Comparison of ENCODE assay signal across 30 cellular contexts in genomic region chr5:135705941-135706340, GRCh38.
DNase-seq lines count a peak whose midpoint lies in the region; ATAC-seq, FAIRE-seq and TF ChIP-seq lines count a peak whose summit lies in the region.
"Had no signal": no experiment of that assay in that cellular context is flagged by ENCODE, and none has a peak within 500 bp of the region (broad histone marks: within the 10 kb centered on the region; RNA-seq: fewer than 3 reads in every experiment).

No MANE protein-coding gene starts in this region.

- H3K79me2 ChIP-seq in keratinocyte (ENCODE audit: control insufficient read depth, insufficient read depth, low read length) (no peaks in the 10 kb centered on the region), smooth muscle cell (ENCODE audit: low read depth) (no peaks in the 10 kb centered on the region)
- H3K79me2 ChIP-seq: hepatocyte had no signal

- H3K9ac ChIP-seq in keratinocyte (ENCODE audit: control insufficient read depth, extremely low read depth, insufficient read depth, low read length) (peak overlapping the region; percentile 43), smooth muscle cell (ENCODE audit: low read depth) (no peak overlapping the region)
- H3K9ac ChIP-seq: KMS-11 had no signal

- H3K4me1 ChIP-seq in keratinocyte (ENCODE audit: control insufficient read depth, extremely low read depth, insufficient read depth, low read length) (peaks cover 42% of the 10 kb centered on the region), smooth muscle cell (ENCODE audit: low read depth) (peaks cover 21% of the 10 kb centered on the region), esophagus muscularis mucosa (no peaks in the 10 kb centered on the region)
- H3K4me1 ChIP-seq: gastrocnemius medialis had no signal

- H3K36me3 ChIP-seq in keratinocyte (ENCODE audit: control insufficient read depth in 2 of 2, extremely low read depth in 1 of 2, insufficient read depth in 2 of 2, low read length in 2 of 2): no peaks in the 10 kb centered on the region
- H3K36me3 ChIP-seq in smooth muscle cell (ENCODE audit: low read depth): no peaks in the 10 kb centered on the region
- H3K36me3 ChIP-seq in esophagus muscularis mucosa: no peaks in the 10 kb centered on the region
- H3K36me3 ChIP-seq: gastrocnemius medialis, HAP-1, ovary, thoracic aorta had no signal

- peak; percentile 56 for DNase-seq in DMS53 treated with DMSO at 0.1 percent for 48 hours (lab: John Stamatoyannopoulos, UW; ENCODE audit: unreplicated experiment)
- DNase-seq in RPMI8226: peak; percentile 15
- DNase-seq in keratinocyte (ENCODE audit: low read depth, low spot score): no peak
- DNase-seq in smooth muscle cell (lab: John Stamatoyannopoulos, UW; ENCODE audit: unreplicated experiment): no peak
- DNase-seq in esophagus muscularis mucosa (ENCODE audit: extremely low spot score): no peak
- no peak for DNase-seq in NCI-H1930 (lab: John Stamatoyannopoulos, UW)
- DNase-seq: ACHN; activated CD4-positive, alpha-beta T cell treated with anti-CD3 and anti-CD28 coated beads, Interleukin-2, amount 50 U/mL, for 4 hours; activated naive CD4-positive, alpha-beta T cell; activated T-cell treated with anti-CD3 and anti-CD28 coated beads, Interleukin-2, amount 50 U/mL, for 48 hours; CD8-positive, alpha-beta T cell; central memory CD4-positive, alpha-beta T cell; DMS153; gastrocnemius medialis; NCI-H1417 treated with DMSO at 0.1 percent for 48 hours; NCI-H524; nephron progenitor cell; NK-92 treated with Interleukin-12 subunit alpha and Interleukin-12 subunit beta, amount 100 ng/mL, for 24 hours; ovary; Right ventricle myocardium superior; stimulated activated naive CD4-positive, alpha-beta T cell; T-helper 17 cell had no signal

- no peak overlapping the region for H3K4me3 ChIP-seq in keratinocyte (ENCODE audit: control insufficient read depth in 2 of 3, extremely low read depth in 1 of 3, insufficient read depth in 2 of 3, low read depth in 1 of 3, low read length in 3 of 3)
- H3K4me3 ChIP-seq in smooth muscle cell: no peak overlapping the region
- no peak overlapping the region for H3K4me3 ChIP-seq in esophagus muscularis mucosa
- H3K4me3 ChIP-seq: gastrocnemius medialis, HAP-1, hepatocyte, ovary, thoracic aorta had no signal

- dilution Hi-C loops in keratinocyte (cut with MboI; ENCODE audit: extremely low pct_ligation_motif_present, low sequenced_read_pairs): no loop called here

- H2AFZ ChIP-seq in keratinocyte (ENCODE audit: control insufficient read depth, low read length) (no peak overlapping the region), smooth muscle cell (ENCODE audit: low read depth) (no peak overlapping the region)
- H2AFZ ChIP-seq: hepatocyte had no signal

- peaks cover 5% of the 10 kb centered on the region for H3K9me1 ChIP-seq in keratinocyte (ENCODE audit: control insufficient read depth, extremely low read depth, insufficient read depth, low read length)

- intact Hi-C loops in esophagus muscularis mucosa (cut with DNase I): no loop called here

- H3K27me3 ChIP-seq in keratinocyte (ENCODE audit: control insufficient read depth, extremely low read depth, insufficient read depth, low read length): no peaks in the 10 kb centered on the region
- H3K27me3 ChIP-seq in smooth muscle cell (ENCODE audit: low read depth): no peaks in the 10 kb centered on the region
- H3K27me3 ChIP-seq in esophagus muscularis mucosa: no peaks in the 10 kb centered on the region
- H3K27me3 ChIP-seq: gastrocnemius medialis, hepatocyte, ovary had no signal

- no peak for TF ChIP-seq EP300 in esophagus muscularis mucosa (IDR thresholded peaks at IDR 0.05)

- no peak for TF ChIP-seq POLR2A in esophagus muscularis mucosa (IDR thresholded peaks at IDR 0.05; ENCODE audit: low read depth)

- no peak for TF ChIP-seq CTCF in keratinocyte (optimal IDR thresholded peaks at IDR 0.05 in 1 of 3, IDR thresholded peaks at IDR 0.05 in 1 of 3, conservative IDR thresholded peaks at IDR 0.05 in 1 of 3; ENCODE audit: extremely low read depth in 1 of 3, insufficient read depth in 2 of 3, low read length in 3 of 3)
- no peak for TF ChIP-seq CTCF in smooth muscle cell (IDR thresholded peaks at IDR 0.05; ENCODE audit: borderline replicate concordance, insufficient read depth, poor library complexity, severe bottlenecking)
- no peak for TF ChIP-seq CTCF in esophagus muscularis mucosa (IDR thresholded peaks at IDR 0.05)

- H3K4me2 ChIP-seq in keratinocyte (ENCODE audit: control insufficient read depth, extremely low read depth, insufficient read depth, low read depth, low read length) (peak overlapping the region; percentile 69), smooth muscle cell (no peak overlapping the region)
- H3K4me2 ChIP-seq: hepatocyte, KMS-11 had no signal

- peaks cover 23% of the 10 kb centered on the region for H3F3A ChIP-seq in smooth muscle cell (ENCODE audit: low read depth)

- H4K20me1 ChIP-seq in keratinocyte (ENCODE audit: control insufficient read depth, extremely low read depth, insufficient read depth, low read length): no peaks in the 10 kb centered on the region
- H4K20me1 ChIP-seq in smooth muscle cell (ENCODE audit: low read depth): no peaks in the 10 kb centered on the region

- 60% methylated on average over 5 of the region's 5 CpGs for WGBS in smooth muscle cell (ENCODE audit: low lambda C conversion rate)
- WGBS in esophagus muscularis mucosa: 71% methylated on average over 5 of the region's 5 CpGs

- H3K27ac ChIP-seq in keratinocyte (ENCODE audit: control insufficient read depth, insufficient read depth, low read length) (peak overlapping the region; percentile 83), smooth muscle cell (ENCODE audit: low read depth) (peak overlapping the region; percentile 67), esophagus muscularis mucosa (replicated peaks in 1 of 4) (no peak overlapping the region)
- H3K27ac ChIP-seq: gastrocnemius medialis, hepatocyte, KMS-11, ovary, thoracic aorta had no signal

- FAIRE-seq in keratinocyte (lab: Jason Lieb, UNC): no peak
- FAIRE-seq: GM12892 had no signal

- no peak for ATAC-seq in HG02610 (IDR thresholded peaks at IDR 0.05; ENCODE audit: unreplicated experiment)
- no peak for ATAC-seq in GM21367 (IDR thresholded peaks at IDR 0.05; ENCODE audit: unreplicated experiment)
- ATAC-seq: CD8-positive, alpha-beta T cell; PC-3; T-helper 17 cell had no signal

- H3K9me3 ChIP-seq in keratinocyte (ENCODE audit: control insufficient read depth, low read depth, low read length) (no peaks in the 10 kb centered on the region), smooth muscle cell (replicated peaks; ENCODE audit: low read depth) (no peaks in the 10 kb centered on the region), esophagus muscularis mucosa (no peaks in the 10 kb centered on the region)
- H3K9me3 ChIP-seq: gastrocnemius medialis, HAP-1, ovary, thoracic aorta had no signal

Comparison
In these comparisons a context has a peak if more than half of its experiments do, and no peak if none do; other contexts are left out.
1. DNase-seq: peak in DMS53 treated with DMSO at 0.1 percent for 48 hours (single experiment) and RPMI8226 (single experiment); none in keratinocyte (single experiment), smooth muscle cell (single experiment), esophagus muscularis mucosa (single experiment) and NCI-H1930 (0 of 2).
2. H3K27ac ChIP-seq: peak in keratinocyte (single experiment) and smooth muscle cell (single experiment); none in esophagus muscularis mucosa (0 of 4).